ENCODE assay signal across 8 cellular contexts in the genomic region with DNA sequence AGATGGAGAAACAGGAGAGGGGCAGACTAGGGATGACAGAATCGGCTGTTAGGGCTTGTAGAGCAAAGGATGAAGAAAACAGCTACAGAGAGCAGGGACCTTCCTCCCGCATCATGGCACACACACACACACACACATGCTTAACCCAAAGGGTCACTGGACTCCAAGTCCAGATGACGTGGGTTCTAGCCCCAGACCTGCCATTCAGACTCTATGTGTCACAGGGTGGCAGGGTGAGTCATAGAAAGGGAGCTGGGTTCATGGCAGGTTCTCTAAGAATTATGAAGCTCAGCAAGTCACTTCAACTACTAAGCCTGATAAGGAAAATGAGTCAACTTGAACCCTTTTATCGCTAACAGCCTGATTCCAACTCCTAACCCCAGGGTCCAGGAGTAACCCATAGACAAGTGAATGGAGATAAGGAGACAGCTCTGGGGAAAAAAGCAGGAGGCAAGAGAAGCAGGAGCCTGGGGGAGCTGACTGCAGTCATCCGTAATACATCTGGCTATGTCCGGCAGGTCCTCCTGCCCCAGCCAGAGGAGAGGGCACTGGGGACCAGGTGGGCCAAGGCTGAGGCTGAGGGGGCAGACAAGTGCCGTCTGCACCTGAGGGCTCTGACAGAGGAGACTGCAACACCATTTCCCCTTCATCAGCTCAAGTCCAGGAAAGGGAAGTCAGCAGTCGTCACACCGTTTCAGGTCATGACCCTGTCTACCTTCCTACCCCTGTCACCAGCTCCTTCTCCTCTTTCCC. TPM values are rescaled to one million over a fixed set of nuclear protein-coding genes. Genes with fewer than 3 reads are reported as not detected.
DNase-seq lines count a peak whose midpoint lies in the region; ATAC-seq lines count a peak whose summit lies in the region.

No MANE protein-coding gene starts in this region.

- ATAC-seq in activated CD4-positive, alpha-beta T cell treated with anti-CD3 and anti-CD28 coated beads for 36 hours = peak; percentile 85
- no peak for ATAC-seq in GM21529 (IDR thresholded peaks at IDR 0.05; ENCODE audit: unreplicated experiment)

- H3K27ac ChIP-seq in skin epidermis = peak overlapping the region in 16 of 21 experiments; percentile 20 to 78 (median 50)

- H3K27me3 Mint-ChIP-seq in activated CD4-positive, alpha-beta T cell treated with anti-CD3 and anti-CD28 coated beads for 36 hours = no peaks in the 10 kb centered on the region
- H3K27me3 Mint-ChIP-seq in activated CD4-positive, alpha-beta T cell treated with anti-CD3 and anti-CD28 coated beads, Interleukin-2, amount 10 ng/mL, durations not matched to agents 24 days and 14 days = no peaks in the 10 kb centered on the region

- intact Hi-C loops in activated CD4-positive, alpha-beta T cell treated with anti-CD3 and anti-CD28 coated beads for 36 hours (cut with DNase I, micrococcal nuclease) = loop anchor here in 1 of 2 experiments (1.0 kb wide), 1 partner anchor 10 kb away; no protein-coding TSS in a partner anchor
- intact Hi-C loops in activated CD4-positive, alpha-beta T cell treated with anti-CD3 and anti-CD28 coated beads, Interleukin-2, amount 10 ng/mL, durations not matched to agents 24 days and 14 days (cut with micrococcal nuclease) = no loop called here

- H3K36me3 Mint-ChIP-seq in activated CD4-positive, alpha-beta T cell treated with anti-CD3 and anti-CD28 coated beads for 36 hours (ENCODE audit: low read depth) = no peaks in the 10 kb centered on the region
- peaks cover 5% of the 10 kb centered on the region for H3K36me3 Mint-ChIP-seq in activated CD4-positive, alpha-beta T cell treated with anti-CD3 and anti-CD28 coated beads, Interleukin-2, amount 10 ng/mL, durations not matched to agents 24 days and 14 days (ENCODE audit: low read depth)

- peak overlapping the region; percentile 79 for H3K27ac Mint-ChIP-seq in activated CD4-positive, alpha-beta T cell treated with anti-CD3 and anti-CD28 coated beads for 36 hours
- H3K27ac Mint-ChIP-seq in activated CD4-positive, alpha-beta T cell treated with anti-CD3 and anti-CD28 coated beads, Interleukin-2, amount 10 ng/mL, durations not matched to agents 24 days and 14 days = peak overlapping the region; percentile 58

- CTCF ChIA-PET in activated CD4-positive, alpha-beta T cell treated with anti-CD3 and anti-CD28 coated beads for 36 hours (lab: Charles Lee) = interaction anchor here (0.6 to 2.2 kb wide), 11 partner anchors 8 to 259 kb away, joined by 3 to 9 read pairs (median 4); a partner anchor contains a TSS

- H3K9me3 Mint-ChIP-seq in activated CD4-positive, alpha-beta T cell treated with anti-CD3 and anti-CD28 coated beads for 36 hours (ENCODE audit: low read depth) = no peaks in the 10 kb centered on the region
- H3K9me3 Mint-ChIP-seq in activated CD4-positive, alpha-beta T cell treated with anti-CD3 and anti-CD28 coated beads, Interleukin-2, amount 10 ng/mL, durations not matched to agents 24 days and 14 days = peaks cover 4% of the 10 kb centered on the region

- peak overlapping the region in 1 of 7 experiments; percentile 0 for H3K4me3 ChIP-seq in skin epidermis

- no peak overlapping the region for H3K4me3 Mint-ChIP-seq in activated CD4-positive, alpha-beta T cell treated with anti-CD3 and anti-CD28 coated beads for 36 hours
- H3K4me3 Mint-ChIP-seq in activated CD4-positive, alpha-beta T cell treated with anti-CD3 and anti-CD28 coated beads, Interleukin-2, amount 10 ng/mL, durations not matched to agents 24 days and 14 days = peak overlapping the region; percentile 18

- peak; percentile 78 for DNase-seq in activated CD4-positive, alpha-beta T cell treated with anti-CD3 and anti-CD28 coated beads for 36 hours
- DNase-seq in activated CD4-positive, alpha-beta T cell treated with anti-CD3 and anti-CD28 coated beads, Interleukin-2, amount 50 U/mL, for 1 hour = no peak
- peak; percentile 70 for DNase-seq in activated CD4-positive, alpha-beta T cell treated with anti-CD3 and anti-CD28 coated beads, Interleukin-2, amount 10 ng/mL, durations not matched to agents 24 days and 14 days
- DNase-seq in fibroblast of peridontal ligament (ENCODE audit: extremely low read depth) = peak; percentile 86
- no peak for DNase-seq in NCI-H1436 treated with DMSO at 0.1 percent for 48 hours (lab: John Stamatoyannopoulos, UW)
- DNase-seq in epidermal melanocyte (ENCODE audit: insufficient read length, low spot score) = no peak

- POLR2A ChIA-PET in activated CD4-positive, alpha-beta T cell treated with anti-CD3 and anti-CD28 coated beads for 36 hours (lab: Charles Lee) = interaction anchor here (0.6 to 1.8 kb wide), 3 partner anchors 9 to 616 kb away, joined by 3 to 11 read pairs (median 6); no protein-coding TSS in a partner anchor

- peaks cover 47% of the 10 kb centered on the region for H3K4me1 Mint-ChIP-seq in activated CD4-positive, alpha-beta T cell treated with anti-CD3 and anti-CD28 coated beads for 36 hours
- H3K4me1 Mint-ChIP-seq in activated CD4-positive, alpha-beta T cell treated with anti-CD3 and anti-CD28 coated beads, Interleukin-2, amount 10 ng/mL, durations not matched to agents 24 days and 14 days = peaks cover 45% of the 10 kb centered on the region

RNA-seq across cellular contexts. Expression of a gene that starts 3.6 kb away (rescaled TPM):
- total RNA-seq in activated CD4-positive, alpha-beta T cell treated with anti-CD3 and anti-CD28 coated beads for 36 hours = 10 to 100 TPM; 42.1 to 58.7 TPM
- total RNA-seq in activated CD4-positive, alpha-beta T cell treated with anti-CD3 and anti-CD28 coated beads, Interleukin-2, amount 10 ng/mL, durations not matched to agents 24 days and 14 days = 52.7 and 54.4 TPM in 2 replicates

RNA-seq across cellular contexts. Expression of a gene that starts 29.9 kb away (rescaled TPM):
- total RNA-seq in activated CD4-positive, alpha-beta T cell treated with anti-CD3 and anti-CD28 coated beads for 36 hours = under 1 TPM in 1 of 2 experiments, not detected in 1; 0.05 TPM
- total RNA-seq in activated CD4-positive, alpha-beta T cell treated with anti-CD3 and anti-CD28 coated beads, Interleukin-2, amount 10 ng/mL, durations not matched to agents 24 days and 14 days = not detected in 2 replicates

RNA-seq across cellular contexts. Expression of a gene that starts 35.0 kb away (rescaled TPM):
- total RNA-seq in activated CD4-positive, alpha-beta T cell treated with anti-CD3 and anti-CD28 coated beads for 36 hours = not detected
- not detected in 2 replicates for total RNA-seq in activated CD4-positive, alpha-beta T cell treated with anti-CD3 and anti-CD28 coated beads, Interleukin-2, amount 10 ng/mL, durations not matched to agents 24 days and 14 days

RNA-seq across cellular contexts. Expression of a gene that starts 38.5 kb away (rescaled TPM):
- 1 to 10 TPM in 1 of 2 experiments, under 1 TPM in 1; 0.57 to 1.1 TPM for total RNA-seq in activated CD4-positive, alpha-beta T cell treated with anti-CD3 and anti-CD28 coated beads for 36 hours
- total RNA-seq in activated CD4-positive, alpha-beta T cell treated with anti-CD3 and anti-CD28 coated beads, Interleukin-2, amount 10 ng/mL, durations not matched to agents 24 days and 14 days = 1.7 and 2.1 TPM in 2 replicates

Comparison
In these comparisons a context has a peak if more than half of its experiments do, and no peak if none do; other contexts are left out.
1. DNase-seq: peak in activated CD4-positive, alpha-beta T cell treated with anti-CD3 and anti-CD28 coated beads for 36 hours (single experiment), activated CD4-positive, alpha-beta T cell treated with anti-CD3 and anti-CD28 coated beads, Interleukin-2, amount 10 ng/mL, durations not matched to agents 24 days and 14 days (single experiment) and fibroblast of peridontal ligament (single experiment); none in activated CD4-positive, alpha-beta T cell treated with anti-CD3 and anti-CD28 coated beads, Interleukin-2, amount 50 U/mL, for 1 hour (single experiment), NCI-H1436 treated with DMSO at 0.1 percent for 48 hours (single experiment) and epidermal melanocyte (single experiment).